Comparison of ENCODE assay signal across 1 cellular context in the genomic region with DNA sequence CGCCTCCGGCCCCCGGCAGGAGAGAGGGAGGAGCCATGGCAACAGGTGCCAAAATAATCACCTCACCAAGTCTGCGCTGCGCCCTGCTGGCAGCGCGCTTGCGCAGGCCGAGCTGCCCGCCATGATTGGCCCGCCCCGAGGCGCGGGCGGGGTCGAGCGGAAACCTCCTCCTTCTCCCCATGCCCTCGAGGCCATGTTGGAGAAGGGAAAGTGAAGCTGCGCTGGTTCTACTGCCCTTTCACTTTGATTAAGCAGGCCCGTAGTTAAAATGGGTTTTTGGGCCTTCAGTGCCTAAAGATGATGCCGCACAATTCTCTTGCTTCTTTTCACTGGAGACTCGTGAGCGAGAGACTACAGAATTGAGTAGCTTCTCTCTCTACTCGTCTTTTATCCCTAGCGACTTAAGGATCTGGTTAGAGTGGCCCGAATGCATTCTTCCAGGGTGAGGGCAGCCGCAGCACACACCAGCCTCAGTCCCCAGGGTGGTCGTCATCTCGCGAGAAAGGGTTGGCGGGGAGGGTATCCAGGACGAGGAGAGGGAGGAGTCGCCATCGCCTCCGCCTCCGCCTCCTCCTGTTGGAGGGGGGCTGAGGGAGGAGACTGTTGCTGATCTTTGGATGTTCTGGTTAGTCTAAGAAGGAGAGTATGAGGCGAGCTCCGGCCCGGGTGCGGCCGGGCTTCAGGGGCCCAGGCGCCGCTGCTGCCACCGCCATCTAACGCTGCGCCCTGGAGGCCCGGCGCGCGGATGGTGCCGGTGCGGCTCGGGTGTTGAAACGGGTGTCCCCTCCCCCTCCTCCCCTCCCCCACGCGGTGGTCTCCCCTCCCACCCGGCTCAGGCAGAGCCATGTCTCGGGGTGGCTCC.
TF ChIP-seq lines count a peak whose summit lies in the region.

A gene with protein sequence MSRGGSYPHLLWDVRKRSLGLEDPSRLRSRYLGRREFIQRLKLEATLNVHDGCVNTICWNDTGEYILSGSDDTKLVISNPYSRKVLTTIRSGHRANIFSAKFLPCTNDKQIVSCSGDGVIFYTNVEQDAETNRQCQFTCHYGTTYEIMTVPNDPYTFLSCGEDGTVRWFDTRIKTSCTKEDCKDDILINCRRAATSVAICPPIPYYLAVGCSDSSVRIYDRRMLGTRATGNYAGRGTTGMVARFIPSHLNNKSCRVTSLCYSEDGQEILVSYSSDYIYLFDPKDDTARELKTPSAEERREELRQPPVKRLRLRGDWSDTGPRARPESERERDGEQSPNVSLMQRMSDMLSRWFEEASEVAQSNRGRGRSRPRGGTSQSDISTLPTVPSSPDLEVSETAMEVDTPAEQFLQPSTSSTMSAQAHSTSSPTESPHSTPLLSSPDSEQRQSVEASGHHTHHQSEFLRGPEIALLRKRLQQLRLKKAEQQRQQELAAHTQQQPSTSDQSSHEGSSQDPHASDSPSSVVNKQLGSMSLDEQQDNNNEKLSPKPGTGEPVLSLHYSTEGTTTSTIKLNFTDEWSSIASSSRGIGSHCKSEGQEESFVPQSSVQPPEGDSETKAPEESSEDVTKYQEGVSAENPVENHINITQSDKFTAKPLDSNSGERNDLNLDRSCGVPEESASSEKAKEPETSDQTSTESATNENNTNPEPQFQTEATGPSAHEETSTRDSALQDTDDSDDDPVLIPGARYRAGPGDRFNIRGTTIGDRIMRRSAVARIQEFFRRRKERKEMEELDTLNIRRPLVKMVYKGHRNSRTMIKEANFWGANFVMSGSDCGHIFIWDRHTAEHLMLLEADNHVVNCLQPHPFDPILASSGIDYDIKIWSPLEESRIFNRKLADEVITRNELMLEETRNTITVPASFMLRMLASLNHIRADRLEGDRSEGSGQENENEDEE (plus strand): TSS at position 616 of the 862 bp plus-strand sequence. CDS start 229 bp downstream, at position 845.

TF ChIP-seq in HepG2, 621 proteins besides CTCF, POLR2A, EP300 and RAD21 (continued from another document and continues in another):
- TF ChIP-seq, protein P1, sequence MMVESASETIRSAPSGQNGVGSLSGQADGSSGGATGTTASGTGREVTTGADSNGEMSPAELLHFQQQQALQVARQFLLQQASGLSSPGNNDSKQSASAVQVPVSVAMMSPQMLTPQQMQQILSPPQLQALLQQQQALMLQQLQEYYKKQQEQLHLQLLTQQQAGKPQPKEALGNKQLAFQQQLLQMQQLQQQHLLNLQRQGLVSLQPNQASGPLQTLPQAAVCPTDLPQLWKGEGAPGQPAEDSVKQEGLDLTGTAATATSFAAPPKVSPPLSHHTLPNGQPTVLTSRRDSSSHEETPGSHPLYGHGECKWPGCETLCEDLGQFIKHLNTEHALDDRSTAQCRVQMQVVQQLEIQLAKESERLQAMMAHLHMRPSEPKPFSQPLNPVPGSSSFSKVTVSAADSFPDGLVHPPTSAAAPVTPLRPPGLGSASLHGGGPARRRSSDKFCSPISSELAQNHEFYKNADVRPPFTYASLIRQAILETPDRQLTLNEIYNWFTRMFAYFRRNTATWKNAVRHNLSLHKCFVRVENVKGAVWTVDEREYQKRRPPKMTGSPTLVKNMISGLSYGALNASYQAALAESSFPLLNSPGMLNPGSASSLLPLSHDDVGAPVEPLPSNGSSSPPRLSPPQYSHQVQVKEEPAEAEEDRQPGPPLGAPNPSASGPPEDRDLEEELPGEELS (CRISPR knock-in tag; IDR thresholded peaks at IDR 0.05): peak; percentile 59
- TF ChIP-seq ZSCAN20 (CRISPR knock-in tag; IDR thresholded peaks at IDR 0.05; ENCODE audit: borderline replicate concordance) (peak; percentile 21; the same call in 1 of the 2 replicates), KMT2B (CRISPR knock-in tag; IDR thresholded peaks at IDR 0.05) (peak; percentile 70; the same call in 1 of the 2 replicates), BCL6 (CRISPR knock-in tag; IDR thresholded peaks at IDR 0.05) (0 out of 2 replicates have a peak, but pooled peaks have one; percentile 2), NCOA2 (CRISPR knock-in tag; IDR thresholded peaks at IDR 0.05) (no peak; the same call in none of the 2 replicates), CEBPG (CRISPR knock-in tag; IDR thresholded peaks at IDR 0.05) (peak; percentile 10; the same call in 1 of the 2 replicates), ZSCAN29 (CRISPR knock-in tag; conservative IDR thresholded peaks at IDR 0.05) (0 out of 2 replicates have a peak, but pooled peaks have one; percentile 55), MTF2 (CRISPR knock-in tag; IDR thresholded peaks at IDR 0.05; ENCODE audit: borderline replicate concordance) (no peak), ZNF20 (CRISPR knock-in tag; IDR thresholded peaks at IDR 0.05) (no peak; the same call in 1 of the 2 replicates), ZNF160 (CRISPR knock-in tag; IDR thresholded peaks at IDR 0.05) (peak; percentile 6; the same call in 1 of the 2 replicates), YEATS2 (CRISPR knock-in tag; IDR thresholded peaks at IDR 0.05; ENCODE audit: borderline replicate concordance) (peak; percentile 77), MAFG (CRISPR knock-in tag; IDR thresholded peaks at IDR 0.05) (no peak), HNF4A (CRISPR knock-in tag; IDR thresholded peaks at IDR 0.05) (peak; percentile 49; the same call in 1 of the 2 replicates), RBFOX2 (IDR thresholded peaks at IDR 0.05; ENCODE audit: low read depth, low read length) (peak; percentile 85), FOXJ3 (CRISPR knock-in tag; IDR thresholded peaks at IDR 0.05; ENCODE audit: borderline replicate concordance) (peak; percentile 66; the same call in 1 of the 2 replicates), KLF9 (CRISPR knock-in tag; IDR thresholded peaks at IDR 0.05; ENCODE audit: low read depth) (no peak), MTF1 (CRISPR knock-in tag; IDR thresholded peaks at IDR 0.05) (no peak), NR2C2 (CRISPR knock-in tag; IDR thresholded peaks at IDR 0.05; ENCODE audit: borderline replicate concordance) (peak; percentile 93), YEATS4 (CRISPR knock-in tag; IDR thresholded peaks at IDR 0.05; ENCODE audit: borderline replicate concordance) (peak; percentile 70), TAF1 (CRISPR knock-in tag; IDR thresholded peaks at IDR 0.05) (peak; percentile 81), SMAD1 (CRISPR knock-in tag; IDR thresholded peaks at IDR 0.05; ENCODE audit: borderline replicate concordance, low read depth) (no peak), AKAP8 (CRISPR knock-in tag; IDR thresholded peaks at IDR 0.05) (no peak), CREM (IDR thresholded peaks at IDR 0.05) (peak; percentile 81), CREM (CRISPR knock-in tag; IDR thresholded peaks at IDR 0.05) (no peak), GTF3A (CRISPR knock-in tag; conservative IDR thresholded peaks at IDR 0.05) (no peak), HOXA9 (CRISPR knock-in tag; IDR thresholded peaks at IDR 0.05; ENCODE audit: borderline replicate concordance) (no peak)
- TF ChIP-seq, protein P2, sequence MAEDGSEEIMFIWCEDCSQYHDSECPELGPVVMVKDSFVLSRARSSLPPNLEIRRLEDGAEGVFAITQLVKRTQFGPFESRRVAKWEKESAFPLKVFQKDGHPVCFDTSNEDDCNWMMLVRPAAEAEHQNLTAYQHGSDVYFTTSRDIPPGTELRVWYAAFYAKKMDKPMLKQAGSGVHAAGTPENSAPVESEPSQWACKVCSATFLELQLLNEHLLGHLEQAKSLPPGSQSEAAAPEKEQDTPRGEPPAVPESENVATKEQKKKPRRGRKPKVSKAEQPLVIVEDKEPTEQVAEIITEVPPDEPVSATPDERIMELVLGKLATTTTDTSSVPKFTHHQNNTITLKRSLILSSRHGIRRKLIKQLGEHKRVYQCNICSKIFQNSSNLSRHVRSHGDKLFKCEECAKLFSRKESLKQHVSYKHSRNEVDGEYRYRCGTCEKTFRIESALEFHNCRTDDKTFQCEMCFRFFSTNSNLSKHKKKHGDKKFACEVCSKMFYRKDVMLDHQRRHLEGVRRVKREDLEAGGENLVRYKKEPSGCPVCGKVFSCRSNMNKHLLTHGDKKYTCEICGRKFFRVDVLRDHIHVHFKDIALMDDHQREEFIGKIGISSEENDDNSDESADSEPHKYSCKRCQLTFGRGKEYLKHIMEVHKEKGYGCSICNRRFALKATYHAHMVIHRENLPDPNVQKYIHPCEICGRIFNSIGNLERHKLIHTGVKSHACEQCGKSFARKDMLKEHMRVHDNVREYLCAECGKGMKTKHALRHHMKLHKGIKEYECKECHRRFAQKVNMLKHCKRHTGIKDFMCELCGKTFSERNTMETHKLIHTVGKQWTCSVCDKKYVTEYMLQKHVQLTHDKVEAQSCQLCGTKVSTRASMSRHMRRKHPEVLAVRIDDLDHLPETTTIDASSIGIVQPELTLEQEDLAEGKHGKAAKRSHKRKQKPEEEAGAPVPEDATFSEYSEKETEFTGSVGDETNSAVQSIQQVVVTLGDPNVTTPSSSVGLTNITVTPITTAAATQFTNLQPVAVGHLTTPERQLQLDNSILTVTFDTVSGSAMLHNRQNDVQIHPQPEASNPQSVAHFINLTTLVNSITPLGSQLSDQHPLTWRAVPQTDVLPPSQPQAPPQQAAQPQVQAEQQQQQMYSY (CRISPR knock-in tag; IDR thresholded peaks at IDR 0.05): no peak
- TF ChIP-seq, protein P3, sequence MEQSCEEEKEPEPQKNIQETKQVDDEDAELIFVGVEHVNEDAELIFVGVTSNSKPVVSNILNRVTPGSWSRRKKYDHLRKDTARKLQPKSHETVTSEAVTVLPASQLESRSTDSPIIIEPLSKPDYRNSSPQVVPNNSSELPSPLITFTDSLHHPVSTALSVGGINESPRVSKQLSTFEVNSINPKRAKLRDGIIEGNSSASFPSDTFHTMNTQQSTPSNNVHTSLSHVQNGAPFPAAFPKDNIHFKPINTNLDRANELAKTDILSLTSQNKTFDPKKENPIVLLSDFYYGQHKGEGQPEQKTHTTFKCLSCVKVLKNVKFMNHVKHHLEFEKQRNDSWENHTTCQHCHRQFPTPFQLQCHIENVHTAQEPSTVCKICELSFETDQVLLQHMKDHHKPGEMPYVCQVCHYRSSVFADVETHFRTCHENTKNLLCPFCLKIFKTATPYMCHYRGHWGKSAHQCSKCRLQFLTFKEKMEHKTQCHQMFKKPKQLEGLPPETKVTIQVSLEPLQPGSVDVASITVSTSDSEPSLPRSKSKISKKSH (CRISPR knock-in tag; IDR thresholded peaks at IDR 0.05; ENCODE audit: borderline replicate concordance): 0 out of 2 replicates have a peak, but pooled peaks have one; percentile 45
- TF ChIP-seq, protein P4, sequence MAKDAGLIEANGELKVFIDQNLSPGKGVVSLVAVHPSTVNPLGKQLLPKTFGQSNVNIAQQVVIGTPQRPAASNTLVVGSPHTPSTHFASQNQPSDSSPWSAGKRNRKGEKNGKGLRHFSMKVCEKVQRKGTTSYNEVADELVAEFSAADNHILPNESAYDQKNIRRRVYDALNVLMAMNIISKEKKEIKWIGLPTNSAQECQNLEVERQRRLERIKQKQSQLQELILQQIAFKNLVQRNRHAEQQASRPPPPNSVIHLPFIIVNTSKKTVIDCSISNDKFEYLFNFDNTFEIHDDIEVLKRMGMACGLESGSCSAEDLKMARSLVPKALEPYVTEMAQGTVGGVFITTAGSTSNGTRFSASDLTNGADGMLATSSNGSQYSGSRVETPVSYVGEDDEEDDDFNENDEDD (CRISPR knock-in tag; IDR thresholded peaks at IDR 0.05; ENCODE audit: borderline replicate concordance): peak; percentile 75; the same call in 1 of the 2 replicates
- TF ChIP-seq, protein P5, sequence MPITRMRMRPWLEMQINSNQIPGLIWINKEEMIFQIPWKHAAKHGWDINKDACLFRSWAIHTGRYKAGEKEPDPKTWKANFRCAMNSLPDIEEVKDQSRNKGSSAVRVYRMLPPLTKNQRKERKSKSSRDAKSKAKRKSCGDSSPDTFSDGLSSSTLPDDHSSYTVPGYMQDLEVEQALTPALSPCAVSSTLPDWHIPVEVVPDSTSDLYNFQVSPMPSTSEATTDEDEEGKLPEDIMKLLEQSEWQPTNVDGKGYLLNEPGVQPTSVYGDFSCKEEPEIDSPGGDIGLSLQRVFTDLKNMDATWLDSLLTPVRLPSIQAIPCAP (CRISPR knock-in tag; IDR thresholded peaks at IDR 0.05; ENCODE audit: low read depth): 0 out of 2 replicates have a peak, but pooled peaks have one; percentile 53
- TF ChIP-seq, protein P6, sequence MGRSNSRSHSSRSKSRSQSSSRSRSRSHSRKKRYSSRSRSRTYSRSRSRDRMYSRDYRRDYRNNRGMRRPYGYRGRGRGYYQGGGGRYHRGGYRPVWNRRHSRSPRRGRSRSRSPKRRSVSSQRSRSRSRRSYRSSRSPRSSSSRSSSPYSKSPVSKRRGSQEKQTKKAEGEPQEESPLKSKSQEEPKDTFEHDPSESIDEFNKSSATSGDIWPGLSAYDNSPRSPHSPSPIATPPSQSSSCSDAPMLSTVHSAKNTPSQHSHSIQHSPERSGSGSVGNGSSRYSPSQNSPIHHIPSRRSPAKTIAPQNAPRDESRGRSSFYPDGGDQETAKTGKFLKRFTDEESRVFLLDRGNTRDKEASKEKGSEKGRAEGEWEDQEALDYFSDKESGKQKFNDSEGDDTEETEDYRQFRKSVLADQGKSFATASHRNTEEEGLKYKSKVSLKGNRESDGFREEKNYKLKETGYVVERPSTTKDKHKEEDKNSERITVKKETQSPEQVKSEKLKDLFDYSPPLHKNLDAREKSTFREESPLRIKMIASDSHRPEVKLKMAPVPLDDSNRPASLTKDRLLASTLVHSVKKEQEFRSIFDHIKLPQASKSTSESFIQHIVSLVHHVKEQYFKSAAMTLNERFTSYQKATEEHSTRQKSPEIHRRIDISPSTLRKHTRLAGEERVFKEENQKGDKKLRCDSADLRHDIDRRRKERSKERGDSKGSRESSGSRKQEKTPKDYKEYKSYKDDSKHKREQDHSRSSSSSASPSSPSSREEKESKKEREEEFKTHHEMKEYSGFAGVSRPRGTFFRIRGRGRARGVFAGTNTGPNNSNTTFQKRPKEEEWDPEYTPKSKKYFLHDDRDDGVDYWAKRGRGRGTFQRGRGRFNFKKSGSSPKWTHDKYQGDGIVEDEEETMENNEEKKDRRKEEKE (IDR thresholded peaks at IDR 0.05): no peak
- TF ChIP-seq, protein P7, sequence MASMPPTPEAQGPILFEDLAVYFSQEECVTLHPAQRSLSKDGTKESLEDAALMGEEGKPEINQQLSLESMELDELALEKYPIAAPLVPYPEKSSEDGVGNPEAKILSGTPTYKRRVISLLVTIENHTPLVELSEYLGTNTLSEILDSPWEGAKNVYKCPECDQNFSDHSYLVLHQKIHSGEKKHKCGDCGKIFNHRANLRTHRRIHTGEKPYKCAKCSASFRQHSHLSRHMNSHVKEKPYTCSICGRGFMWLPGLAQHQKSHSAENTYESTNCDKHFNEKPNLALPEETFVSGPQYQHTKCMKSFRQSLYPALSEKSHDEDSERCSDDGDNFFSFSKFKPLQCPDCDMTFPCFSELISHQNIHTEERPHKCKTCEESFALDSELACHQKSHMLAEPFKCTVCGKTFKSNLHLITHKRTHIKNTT (CRISPR knock-in tag; IDR thresholded peaks at IDR 0.05): no peak
- TF ChIP-seq, protein P8, sequence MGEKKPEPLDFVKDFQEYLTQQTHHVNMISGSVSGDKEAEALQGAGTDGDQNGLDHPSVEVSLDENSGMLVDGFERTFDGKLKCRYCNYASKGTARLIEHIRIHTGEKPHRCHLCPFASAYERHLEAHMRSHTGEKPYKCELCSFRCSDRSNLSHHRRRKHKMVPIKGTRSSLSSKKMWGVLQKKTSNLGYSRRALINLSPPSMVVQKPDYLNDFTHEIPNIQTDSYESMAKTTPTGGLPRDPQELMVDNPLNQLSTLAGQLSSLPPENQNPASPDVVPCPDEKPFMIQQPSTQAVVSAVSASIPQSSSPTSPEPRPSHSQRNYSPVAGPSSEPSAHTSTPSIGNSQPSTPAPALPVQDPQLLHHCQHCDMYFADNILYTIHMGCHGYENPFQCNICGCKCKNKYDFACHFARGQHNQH (CRISPR knock-in tag; IDR thresholded peaks at IDR 0.05): peak; percentile 87
- TF ChIP-seq, protein P9, sequence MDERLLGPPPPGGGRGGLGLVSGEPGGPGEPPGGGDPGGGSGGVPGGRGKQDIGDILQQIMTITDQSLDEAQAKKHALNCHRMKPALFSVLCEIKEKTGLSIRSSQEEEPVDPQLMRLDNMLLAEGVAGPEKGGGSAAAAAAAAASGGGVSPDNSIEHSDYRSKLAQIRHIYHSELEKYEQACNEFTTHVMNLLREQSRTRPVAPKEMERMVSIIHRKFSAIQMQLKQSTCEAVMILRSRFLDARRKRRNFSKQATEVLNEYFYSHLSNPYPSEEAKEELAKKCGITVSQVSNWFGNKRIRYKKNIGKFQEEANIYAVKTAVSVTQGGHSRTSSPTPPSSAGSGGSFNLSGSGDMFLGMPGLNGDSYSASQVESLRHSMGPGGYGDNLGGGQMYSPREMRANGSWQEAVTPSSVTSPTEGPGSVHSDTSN (CRISPR knock-in tag; IDR thresholded peaks at IDR 0.05): no peak
